ENCODE assay signal across 9 cellular contexts in the genomic region with DNA sequence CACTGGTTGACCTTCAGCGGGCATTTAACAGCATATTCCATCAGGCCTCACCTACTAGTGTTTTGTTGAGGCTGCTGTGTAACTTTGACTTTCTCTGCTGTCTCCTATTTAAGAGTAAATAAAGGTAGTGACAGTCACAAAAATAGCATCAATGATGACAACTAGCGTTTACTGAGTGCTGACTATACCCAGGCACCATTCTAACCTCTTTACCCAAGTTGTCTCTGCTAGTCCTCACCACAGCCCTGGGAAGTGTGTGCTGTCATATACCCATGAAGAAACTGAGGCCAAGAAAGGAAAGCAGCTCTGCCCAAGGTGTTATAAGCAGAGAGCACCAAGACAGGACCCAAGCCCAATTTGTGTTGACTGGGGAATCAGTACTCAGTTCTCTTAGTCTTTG.
"Had no signal": no experiment of that assay in that cellular context is flagged by ENCODE, and none has a peak within 500 bp of the region (broad histone marks: within the 10 kb centered on the region; RNA-seq: fewer than 3 reads in every experiment).

No MANE protein-coding gene starts in this region.

- DNase-seq: GM23248, GOT3, H7, H9, HCEC 1CT, HFFc6 had no signal

- H3K4me1 ChIP-seq: HAP-1 had no signal

- H3K27ac Mint-ChIP-seq: GM23338, H9, HFFc6 had no signal

- H3K27ac ChIP-seq: GM23248 had no signal

- H3K4me1 Mint-ChIP-seq: GM23338 had no signal

- ATAC-seq: GM23338, HCT116 had no signal

- H3K9me3 ChIP-seq: HAP-1 had no signal

- H3K9me3 Mint-ChIP-seq: HFFc6 had no signal

- H3K4me3 Mint-ChIP-seq: GM23338, H9, HFFc6 had no signal

- H3K36me3 ChIP-seq: HAP-1 had no signal

- H3K4me3 ChIP-seq: GM23248, GM23338, HAP-1 had no signal
